23 cellular contexts compared by ENCODE assay signal in the genomic region with DNA sequence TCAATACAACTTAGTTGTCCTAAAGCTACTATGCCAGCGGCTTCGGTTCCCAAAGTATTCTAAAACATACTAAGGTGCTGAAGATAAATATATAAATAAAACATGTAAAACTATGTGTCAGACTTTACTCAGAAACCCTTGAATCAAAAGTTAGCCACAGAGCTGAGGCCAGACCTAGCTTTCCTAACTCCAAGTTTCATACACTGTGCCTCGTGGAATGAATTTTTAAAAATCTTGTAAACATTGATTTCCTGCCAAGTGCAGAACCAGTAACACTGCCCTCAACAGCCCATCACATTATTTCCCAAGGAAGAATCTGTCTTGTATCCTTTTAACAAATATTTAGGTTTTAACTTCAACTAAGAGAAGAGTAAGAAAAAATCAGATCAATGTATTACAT. TPM values are rescaled to one million over a fixed set of nuclear protein-coding genes. Genes with fewer than 3 reads are reported as not detected.
A peak's percentile ranks its signal among the peaks of the same experiment; 100 is the strongest.
DNase-seq lines count a peak whose midpoint lies in the region; ATAC-seq and TF ChIP-seq lines count a peak whose summit lies in the region.
"Had no signal": no experiment of that assay in that cellular context is flagged by ENCODE, and none has a peak within 500 bp of the region (broad histone marks: within the 10 kb centered on the region; RNA-seq: fewer than 3 reads in every experiment).

No MANE protein-coding gene starts in this region.

- H3K9me3 ChIP-seq in MG63, result no peaks in the 10 kb centered on the region
- H3K9me3 ChIP-seq in body of pancreas, result no peaks in the 10 kb centered on the region
- H3K9me3 ChIP-seq: BE2C, mucosa of descending colon, thoracic aorta had no signal

- no peaks in the 10 kb centered on the region for H3K9me3 Mint-ChIP-seq in activated naive CD8-positive, alpha-beta T cell treated with anti-CD3 and anti-CD28 coated beads, Interleukin-2, amount 50 U/mL, for 24 hours
- no peaks in the 10 kb centered on the region for H3K9me3 Mint-ChIP-seq in stimulated activated naive B cell treated with anti-CD40 and anti-IgM and Interleukin-4, amounts not matched to agents 10 μg/mL and 1 μg/mL and 100 μg/mL, for 72 hours
- H3K9me3 Mint-ChIP-seq: activated B cell treated with CpG ODN at 0.5 μM for 24 hours, GM23338 had no signal

- DNase-seq in AG20443 (ENCODE audit: low spot score) (peak; percentile 68), MG63 (peak; percentile 11), fibroblast of gingiva (ENCODE audit: low read depth) (peak; percentile 83), myocyte (ENCODE audit: low read depth) (peak; percentile 14), body of pancreas (no peak), erythroblast (lab: John Stamatoyannopoulos, UW) (no peak)
- DNase-seq in activated naive CD8-positive, alpha-beta T cell treated with anti-CD3 and anti-CD28 coated beads, Interleukin-2, amount 50 U/mL, for 24 hours, result no peak
- DNase-seq in stimulated activated naive B cell treated with anti-CD40 and anti-IgM and Interleukin-4, amounts not matched to agents 10 μg/mL and 1 μg/mL and 100 μg/mL, for 72 hours, result no peak
- DNase-seq: activated B cell treated with CpG ODN at 0.5 μM for 24 hours; activated effector memory CD4-positive, alpha-beta T cell treated with Interleukin-2 at 50 U/mL for 16 hours; aorta; BE2C; dermis blood vessel endothelial cell; GF-D8; left colon; mucosa of descending colon; NCI-H1048; NCI-H526; SHP77; stimulated activated CD4-positive, alpha-beta T cell treated with anti-CD3 and anti-CD28 coated beads, Interleukin-4, amount 100 ng/mL, for 24 hours had no signal

- H3K27ac Mint-ChIP-seq in activated naive CD8-positive, alpha-beta T cell treated with anti-CD3 and anti-CD28 coated beads, Interleukin-2, amount 50 U/mL, for 24 hours, result no peak overlapping the region
- no peak overlapping the region for H3K27ac Mint-ChIP-seq in stimulated activated naive B cell treated with anti-CD40 and anti-IgM and Interleukin-4, amounts not matched to agents 10 μg/mL and 1 μg/mL and 100 μg/mL, for 72 hours
- H3K27ac Mint-ChIP-seq: activated B cell treated with CpG ODN at 0.5 μM for 24 hours, GM23338 had no signal

- H3K4me3 Mint-ChIP-seq in activated naive CD8-positive, alpha-beta T cell treated with anti-CD3 and anti-CD28 coated beads, Interleukin-2, amount 50 U/mL, for 24 hours, result no peak overlapping the region
- H3K4me3 Mint-ChIP-seq in stimulated activated naive B cell treated with anti-CD40 and anti-IgM and Interleukin-4, amounts not matched to agents 10 μg/mL and 1 μg/mL and 100 μg/mL, for 72 hours, result no peak overlapping the region
- H3K4me3 Mint-ChIP-seq: activated B cell treated with CpG ODN at 0.5 μM for 24 hours, GM23338 had no signal

- peaks cover 5% of the 10 kb centered on the region for H3K36me3 ChIP-seq in MG63
- H3K36me3 ChIP-seq in body of pancreas (replicated peaks in 1 of 2; ENCODE audit: insufficient read depth in 1 of 2, low read depth in 2 of 2), result peaks cover 5 to 15% of the 10 kb centered on the region in 2 donors
- H3K36me3 ChIP-seq: BE2C had no signal

- no peak for ATAC-seq in body of pancreas
- no peak for ATAC-seq in activated naive CD8-positive, alpha-beta T cell treated with anti-CD3 and anti-CD28 coated beads, Interleukin-2, amount 50 U/mL, for 24 hours
- no peak for ATAC-seq in stimulated activated naive B cell treated with anti-CD40 and anti-IgM and Interleukin-4, amounts not matched to agents 10 μg/mL and 1 μg/mL and 100 μg/mL, for 72 hours (replicated peaks)
- ATAC-seq: GM23338, left colon, mucosa of descending colon had no signal

- H3K4me3 ChIP-seq in MG63, result no peak overlapping the region
- no peak overlapping the region for H3K4me3 ChIP-seq in body of pancreas
- H3K4me3 ChIP-seq: GM23338, mucosa of descending colon, thoracic aorta had no signal

- H3K27me3 ChIP-seq in MG63, result no peaks in the 10 kb centered on the region
- H3K27me3 ChIP-seq in body of pancreas, result no peaks in the 10 kb centered on the region
- H3K27me3 ChIP-seq: BE2C had no signal

- peaks cover 46% of the 10 kb centered on the region for H3K36me3 Mint-ChIP-seq in activated naive CD8-positive, alpha-beta T cell treated with anti-CD3 and anti-CD28 coated beads, Interleukin-2, amount 50 U/mL, for 24 hours (ENCODE audit: low read depth)
- H3K36me3 Mint-ChIP-seq in stimulated activated naive B cell treated with anti-CD40 and anti-IgM and Interleukin-4, amounts not matched to agents 10 μg/mL and 1 μg/mL and 100 μg/mL, for 72 hours, result peaks cover 42 to 77% of the 10 kb centered on the region in 2 donors

- TF ChIP-seq POLR2A in body of pancreas (IDR thresholded peaks at IDR 0.05), result no peak
- TF ChIP-seq POLR2A in erythroblast (IDR thresholded peaks at IDR 0.05; ENCODE audit: low read length), result no peak

- TF ChIP-seq CTCF in body of pancreas (IDR thresholded peaks at IDR 0.05), result no peak

- WGBS in body of pancreas, 2 donors, result 62% methylated on average over 3 of the region's 3 CpGs

- intact Hi-C loops in body of pancreas (cut with DNase I), result no loop called here

- no peaks in the 10 kb centered on the region for H3K4me1 Mint-ChIP-seq in activated naive CD8-positive, alpha-beta T cell treated with anti-CD3 and anti-CD28 coated beads, Interleukin-2, amount 50 U/mL, for 24 hours
- H3K4me1 Mint-ChIP-seq in stimulated activated naive B cell treated with anti-CD40 and anti-IgM and Interleukin-4, amounts not matched to agents 10 μg/mL and 1 μg/mL and 100 μg/mL, for 72 hours, result no peaks in the 10 kb centered on the region
- H3K4me1 Mint-ChIP-seq: activated B cell treated with CpG ODN at 0.5 μM for 24 hours, GM23338 had no signal

- H3K27me3 Mint-ChIP-seq in activated naive CD8-positive, alpha-beta T cell treated with anti-CD3 and anti-CD28 coated beads, Interleukin-2, amount 50 U/mL, for 24 hours, result no peaks in the 10 kb centered on the region
- H3K27me3 Mint-ChIP-seq in stimulated activated naive B cell treated with anti-CD40 and anti-IgM and Interleukin-4, amounts not matched to agents 10 μg/mL and 1 μg/mL and 100 μg/mL, for 72 hours, result no peaks in the 10 kb centered on the region
- H3K27me3 Mint-ChIP-seq: activated B cell treated with CpG ODN at 0.5 μM for 24 hours had no signal

- no peaks in the 10 kb centered on the region for H3K4me1 ChIP-seq in body of pancreas
- H3K4me1 ChIP-seq: BE2C had no signal

- no peak overlapping the region for H3K27ac ChIP-seq in body of pancreas
- H3K27ac ChIP-seq: epithelial cell of prostate had no signal

RNA-seq across cellular contexts. Expression of a gene that starts 36.4 kb away (rescaled TPM):
- total RNA-seq in MG63 (2014; rRNA removed; shearing (Covaris generic); ENCODE audit: low replicate concordance), result 0.59 and 1.1 TPM in 2 replicates
- 7.4 and 8.6 TPM in 2 replicates for total RNA-seq in myocyte
- 15.0 TPM for polyA plus RNA-seq in myocyte (2012)
- 10 to 100 TPM; 10.9 to 20.8 TPM for total RNA-seq in body of pancreas

Comparison
In these comparisons a context has a peak if more than half of its experiments do, and no peak if none do; other contexts are left out.
1. DNase-seq: peak in AG20443 (single experiment), MG63 (single experiment), fibroblast of gingiva (single experiment) and myocyte (single experiment); none in body of pancreas (0 of 4), erythroblast (0 of 2), activated naive CD8-positive, alpha-beta T cell treated with anti-CD3 and anti-CD28 coated beads, Interleukin-2, amount 50 U/mL, for 24 hours (single experiment) and stimulated activated naive B cell treated with anti-CD40 and anti-IgM and Interleukin-4, amounts not matched to agents 10 μg/mL and 1 μg/mL and 100 μg/mL, for 72 hours (single experiment).